Comparison of ENCODE assay signal across 9 cellular contexts in the genomic region with DNA sequence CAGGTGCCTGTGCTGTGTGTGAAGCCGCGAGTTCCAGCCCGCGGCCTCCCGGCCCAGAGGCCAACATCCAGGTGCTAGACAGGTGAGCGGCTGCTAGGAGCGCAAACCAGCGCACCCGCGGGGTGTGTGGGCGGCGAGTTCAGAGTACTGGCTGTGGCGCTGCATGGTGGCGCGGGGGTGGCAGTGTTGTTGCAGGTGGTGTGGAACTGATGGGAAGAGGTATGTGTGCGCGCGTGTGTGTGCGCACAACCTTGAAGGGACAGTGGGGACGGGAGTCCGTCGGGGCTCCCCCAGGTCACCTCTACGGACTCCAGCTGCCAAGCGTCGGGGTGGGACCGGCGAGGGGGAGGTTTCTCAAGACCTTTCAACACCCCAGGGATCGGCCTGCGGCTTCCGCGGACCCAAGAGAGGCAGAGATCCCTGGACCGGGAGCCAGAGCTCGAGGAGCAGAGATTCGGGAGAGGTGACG. TPM values are rescaled to one million over a fixed set of nuclear protein-coding genes. Genes with fewer than 3 reads are reported as not detected.
DNase-seq lines count a peak whose midpoint lies in the region; ATAC-seq and TF ChIP-seq lines count a peak whose summit lies in the region.
"Had no signal": no experiment of that assay in that cellular context is flagged by ENCODE, and none has a peak within 500 bp of the region (broad histone marks: within the 10 kb centered on the region; RNA-seq: fewer than 3 reads in every experiment).

No MANE protein-coding gene starts in this region.

- H3K36me3 ChIP-seq in MM.1S (replicated peaks; ENCODE audit: insufficient read depth, low read length) (no peaks in the 10 kb centered on the region), gastroesophageal sphincter (no peaks in the 10 kb centered on the region)

- peak overlapping the region; percentile 75 for H3K4me2 ChIP-seq in MM.1S (ENCODE audit: low read depth, low read length)

- H2AFZ ChIP-seq in MM.1S (ENCODE audit: low read length): 0 out of 2 replicates have a peak overlapping the region, but pooled peaks have one; percentile 35

- H3K27ac ChIP-seq in MM.1S (ENCODE audit: low read length): no peak overlapping the region
- H3K27ac ChIP-seq in gastroesophageal sphincter: no peak overlapping the region
- H3K27ac ChIP-seq: epithelial cell of prostate had no signal

- H3K4me1 ChIP-seq in MM.1S (ENCODE audit: low read length) (no peaks in the 10 kb centered on the region), gastroesophageal sphincter (peaks cover 0 to 37% (median 21%) of the 10 kb centered on the region in 3 donors)

- H3K4me1 Mint-ChIP-seq in stimulated activated naive B cell treated with anti-CD40 and anti-IgM and Interleukin-4, amounts not matched to agents 10 μg/mL and 1 μg/mL and 100 μg/mL, for 72 hours: peaks cover 22 to 32% of the 10 kb centered on the region in 2 donors

- 0 to 10% methylated on average over 4 to 10 of the region's 35 CpGs for WGBS in gastroesophageal sphincter (ENCODE audit: low coverage in 1 of 2), 2 donors

- H3K4me3 ChIP-seq in MM.1S (ENCODE audit: low read length) (peak overlapping the region; percentile 54; the same call in 1 of the 2 replicates), gastroesophageal sphincter (peak overlapping the region in 1 of 2 donors; percentile 48)

- intact Hi-C loops in left colon (cut with DNase I, micrococcal nuclease): no loop called here

- peak overlapping the region; percentile 79 to 80 for H3K4me3 Mint-ChIP-seq in stimulated activated naive B cell treated with anti-CD40 and anti-IgM and Interleukin-4, amounts not matched to agents 10 μg/mL and 1 μg/mL and 100 μg/mL, for 72 hours

- H3K27me3 Mint-ChIP-seq in stimulated activated naive B cell treated with anti-CD40 and anti-IgM and Interleukin-4, amounts not matched to agents 10 μg/mL and 1 μg/mL and 100 μg/mL, for 72 hours: peaks cover 89 to 94% of the 10 kb centered on the region in 2 donors

- no peaks in the 10 kb centered on the region for H3K79me2 ChIP-seq in MM.1S (ENCODE audit: low read length)

- peaks cover 0 to 5% of the 10 kb centered on the region in 2 donors for H3K36me3 Mint-ChIP-seq in stimulated activated naive B cell treated with anti-CD40 and anti-IgM and Interleukin-4, amounts not matched to agents 10 μg/mL and 1 μg/mL and 100 μg/mL, for 72 hours

- DNase-seq in MM.1S: no peak
- DNase-seq in activated T-cell treated with anti-CD3 and anti-CD28 coated beads, Interleukin-2, amount 50 U/mL, for 48 hours: peak; percentile 62 to 70
- peak in 1 of 2 donors; percentile 43 for DNase-seq in left colon
- DNase-seq in stimulated activated naive B cell treated with anti-CD40 and anti-IgM and Interleukin-4, amounts not matched to agents 10 μg/mL and 1 μg/mL and 100 μg/mL, for 72 hours: no peak
- no peak for DNase-seq in iPS-NIHi7 (ENCODE audit: extremely low spot score)

- no peak for TF ChIP-seq CTCF in MM.1S (IDR thresholded peaks at IDR 0.05; ENCODE audit: low read length)
- TF ChIP-seq CTCF in gastroesophageal sphincter (IDR thresholded peaks at IDR 0.05): no peak

- ATAC-seq in left colon (peak; percentile 61), GM19467 (IDR thresholded peaks at IDR 0.05; ENCODE audit: unreplicated experiment) (no peak), gastroesophageal sphincter (no peak), HG02571 (IDR thresholded peaks at IDR 0.05; ENCODE audit: unreplicated experiment) (no peak)
- ATAC-seq in stimulated activated naive B cell treated with anti-CD40 and anti-IgM and Interleukin-4, amounts not matched to agents 10 μg/mL and 1 μg/mL and 100 μg/mL, for 72 hours (replicated peaks): peak; percentile 43 to 59

- H3K9me3 ChIP-seq in MM.1S (replicated peaks; ENCODE audit: insufficient read depth, low read length) (no peaks in the 10 kb centered on the region), gastroesophageal sphincter (no peaks in the 10 kb centered on the region)

- H3K9me2 ChIP-seq in MM.1S (replicated peaks; ENCODE audit: insufficient read depth, low read length): no peaks in the 10 kb centered on the region

- no peaks in the 10 kb centered on the region for H3K9me3 Mint-ChIP-seq in stimulated activated naive B cell treated with anti-CD40 and anti-IgM and Interleukin-4, amounts not matched to agents 10 μg/mL and 1 μg/mL and 100 μg/mL, for 72 hours

- H3F3A ChIP-seq in MM.1S (ENCODE audit: insufficient read depth, low read length): no peaks in the 10 kb centered on the region

- H3K27me3 ChIP-seq in MM.1S (replicated peaks; ENCODE audit: insufficient read depth, low read length): peaks cover 92% of the 10 kb centered on the region
- peaks cover 100% of the 10 kb centered on the region for H3K27me3 ChIP-seq in gastroesophageal sphincter

- TF ChIP-seq POLR2A in gastroesophageal sphincter (IDR thresholded peaks at IDR 0.05): no peak

- no peak overlapping the region for H3K9ac ChIP-seq in MM.1S (ENCODE audit: low read length)

- no peak for TF ChIP-seq EP300 in gastroesophageal sphincter (IDR thresholded peaks at IDR 0.05)

- H3K27ac Mint-ChIP-seq in stimulated activated naive B cell treated with anti-CD40 and anti-IgM and Interleukin-4, amounts not matched to agents 10 μg/mL and 1 μg/mL and 100 μg/mL, for 72 hours: peak overlapping the region; percentile 90

- H4K20me1 ChIP-seq in MM.1S (ENCODE audit: insufficient read depth, low read length): no peaks in the 10 kb centered on the region

RNA-seq across cellular contexts. Expression of gene DMBX1, which starts 0.4 kb away (rescaled TPM):
- not detected for total RNA-seq in left colon
- total RNA-seq in gastroesophageal sphincter: not detected

Comparison
In these comparisons a context has a peak if more than half of its experiments do, and no peak if none do; other contexts are left out.
1. DNase-seq: peak in activated T-cell treated with anti-CD3 and anti-CD28 coated beads, Interleukin-2, amount 50 U/mL, for 48 hours (2 of 2); none in MM.1S (single experiment), stimulated activated naive B cell treated with anti-CD40 and anti-IgM and Interleukin-4, amounts not matched to agents 10 μg/mL and 1 μg/mL and 100 μg/mL, for 72 hours (single experiment) and iPS-NIHi7 (single experiment).
2. ATAC-seq: peak in left colon (single experiment) and stimulated activated naive B cell treated with anti-CD40 and anti-IgM and Interleukin-4, amounts not matched to agents 10 μg/mL and 1 μg/mL and 100 μg/mL, for 72 hours (2 of 2); none in GM19467 (single experiment), gastroesophageal sphincter (single experiment) and HG02571 (single experiment).